Comparison of ENCODE assay signal across 9 cellular contexts in the genomic region with DNA sequence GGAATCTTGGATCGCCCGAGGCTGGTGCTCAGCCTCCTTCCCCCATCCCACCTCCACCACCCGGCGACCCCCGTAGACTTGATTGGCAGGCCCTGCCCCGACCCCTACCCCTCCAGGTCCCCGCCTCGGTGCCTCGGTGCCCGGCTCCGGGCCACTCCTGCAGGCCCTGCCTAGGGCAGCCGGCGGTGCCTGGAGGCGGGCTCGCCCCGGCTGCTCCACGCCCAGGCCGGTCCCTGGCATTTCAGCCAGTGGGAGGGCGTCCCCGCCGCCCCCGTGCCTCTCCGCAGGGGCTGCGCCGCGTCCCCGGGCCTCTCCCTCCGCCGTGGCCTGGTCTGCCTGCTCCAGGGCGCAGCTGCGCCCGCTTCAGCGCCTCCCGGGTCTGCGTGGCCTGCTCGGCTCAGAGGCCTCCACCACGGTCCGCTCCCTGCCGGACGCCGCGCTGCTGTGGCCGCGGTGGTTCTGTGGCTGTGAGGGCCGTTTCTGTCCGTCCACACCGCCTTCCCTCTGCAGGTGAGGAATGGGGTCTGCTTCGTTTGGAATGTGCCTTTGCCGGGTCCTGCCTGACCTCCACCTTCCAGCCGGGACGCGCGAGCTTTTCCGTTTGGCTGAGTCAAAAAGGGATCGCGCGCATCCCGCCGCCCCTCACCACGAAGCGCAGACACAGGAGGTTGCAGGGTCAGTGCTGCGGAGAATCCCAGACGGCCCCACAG. TPM values are rescaled to one million over a fixed set of nuclear protein-coding genes. Genes with fewer than 3 reads are reported as not detected.
DNase-seq lines count a peak whose midpoint lies in the region; ATAC-seq and TF ChIP-seq lines count a peak whose summit lies in the region.
"Had no signal": no experiment of that assay in that cellular context is flagged by ENCODE, and none has a peak within 500 bp of the region (broad histone marks: within the 10 kb centered on the region; RNA-seq: fewer than 3 reads in every experiment).

No MANE protein-coding gene starts in this region.

- intact Hi-C loops in MCF 10A (cut with micrococcal nuclease) = loop anchor here (2.0 to 10.0 kb wide), 2 partner anchors 42 to 104 kb away; no protein-coding TSS in a partner anchor

- no TSS peak for BruUV-seq in MCF 10A (replicated peaks; lab: Mats Ljungman, UMichigan)

- DNase-seq in D341Med (ENCODE audit: low spot score) (peak; percentile 53), MCF 10A (ENCODE audit: unreplicated experiment) (peak; percentile 52), AG08395 (ENCODE audit: low spot score) (no peak)
- no peak for DNase-seq in effector memory CD4-positive, alpha-beta T cell
- DNase-seq in activated CD4-positive, alpha-beta T cell treated with anti-CD3 and anti-CD28 coated beads, Interleukin-2, amount 10 ng/mL, durations not matched to agents 7 days and 5 days = no peak

- H3K4me1 ChIP-seq in iPS-20b (ENCODE audit: insufficient read depth, low read length) (peaks cover 5% of the 10 kb centered on the region), rectal smooth muscle tissue (ENCODE audit: control insufficient read depth, insufficient read depth, low read length) (no peaks in the 10 kb centered on the region)
- H3K4me1 ChIP-seq in effector memory CD4-positive, alpha-beta T cell (ENCODE audit: control insufficient read depth, insufficient read depth, low read length, poor library complexity, severe bottlenecking) = no peaks in the 10 kb centered on the region

- H3K36me3 Mint-ChIP-seq in MCF 10A (ENCODE audit: insufficient read depth, unreplicated experiment) = peaks cover 18% of the 10 kb centered on the region
- H3K36me3 Mint-ChIP-seq in activated CD4-positive, alpha-beta T cell treated with anti-CD3 and anti-CD28 coated beads, Interleukin-2, amount 10 ng/mL, durations not matched to agents 7 days and 5 days (ENCODE audit: low read depth) = no peaks in the 10 kb centered on the region

- POLR2A ChIA-PET in MCF 10A (lab: Yijun Ruan, JAX) = interaction anchor here (0.9 to 7.0 kb wide), 12 partner anchors 11 to 819 kb away, joined by 3 to 69 read pairs (median 6); a partner anchor contains a TSS
- POLR2A ChIA-PET in activated CD4-positive, alpha-beta T cell treated with anti-CD3 and anti-CD28 coated beads, Interleukin-2, amount 10 ng/mL, durations not matched to agents 7 days and 5 days (lab: Charles Lee) = no interaction called here

- ATAC-seq in GM19328 (IDR thresholded peaks at IDR 0.05; ENCODE audit: unreplicated experiment) = no peak

- no peak overlapping the region for H3K9ac ChIP-seq in iPS-20b (ENCODE audit: low read depth, low read length)
- H3K9ac ChIP-seq in rectal smooth muscle tissue (ENCODE audit: low read length) = no peak overlapping the region

- no peak overlapping the region for H3K27ac Mint-ChIP-seq in MCF 10A (ENCODE audit: low read depth, unreplicated experiment)
- no peak overlapping the region for H3K27ac Mint-ChIP-seq in activated CD4-positive, alpha-beta T cell treated with anti-CD3 and anti-CD28 coated beads, Interleukin-2, amount 10 ng/mL, durations not matched to agents 7 days and 5 days
- H3K27ac Mint-ChIP-seq: CD4-positive, alpha-beta T cell had no signal

- no peaks in the 10 kb centered on the region for H3K9me3 Mint-ChIP-seq in MCF 10A (ENCODE audit: unreplicated experiment)
- no peaks in the 10 kb centered on the region for H3K9me3 Mint-ChIP-seq in activated CD4-positive, alpha-beta T cell treated with anti-CD3 and anti-CD28 coated beads, Interleukin-2, amount 10 ng/mL, durations not matched to agents 7 days and 5 days
- H3K9me3 Mint-ChIP-seq: CD4-positive, alpha-beta T cell had no signal

- H3K27ac ChIP-seq in iPS-20b (ENCODE audit: low read length) = no peak overlapping the region
- H3K27ac ChIP-seq in rectal smooth muscle tissue (ENCODE audit: low read depth, low read length) = peak overlapping the region; percentile 78
- no peak overlapping the region for H3K27ac ChIP-seq in effector memory CD4-positive, alpha-beta T cell (ENCODE audit: insufficient read depth, low read length, poor library complexity, severe bottlenecking)

- H3K4me3 ChIP-seq in iPS-20b (ENCODE audit: low read length) (peak overlapping the region; percentile 65), rectal smooth muscle tissue (ENCODE audit: low read length) (peak overlapping the region; percentile 66)
- no peak overlapping the region for H3K4me3 ChIP-seq in effector memory CD4-positive, alpha-beta T cell (ENCODE audit: insufficient read depth, low read depth, low read length, poor library complexity, severe bottlenecking)

- TF ChIP-seq CTCF in MCF 10A (IDR thresholded peaks at IDR 0.05; ENCODE audit: unreplicated experiment) = no peak

- H3K36me3 ChIP-seq in iPS-20b (ENCODE audit: insufficient read depth, low read depth, low read length) (no peaks in the 10 kb centered on the region), rectal smooth muscle tissue (ENCODE audit: control insufficient read depth, insufficient read depth, low read length) (no peaks in the 10 kb centered on the region)
- no peaks in the 10 kb centered on the region for H3K36me3 ChIP-seq in effector memory CD4-positive, alpha-beta T cell (ENCODE audit: control insufficient read depth, insufficient read depth, low read length)

- CTCF ChIA-PET in MCF 10A (lab: Yijun Ruan, JAX) = interaction anchor here (0.5 to 1.2 kb wide), 2 partner anchors 131 to 139 kb away, joined by 3 to 4 read pairs; no protein-coding TSS in a partner anchor
- CTCF ChIA-PET in activated CD4-positive, alpha-beta T cell treated with anti-CD3 and anti-CD28 coated beads, Interleukin-2, amount 10 ng/mL, durations not matched to agents 7 days and 5 days (lab: Charles Lee) = no interaction called here

- H3K4me1 Mint-ChIP-seq in MCF 10A (ENCODE audit: insufficient read depth, unreplicated experiment) = peaks cover 8% of the 10 kb centered on the region
- H3K4me1 Mint-ChIP-seq in activated CD4-positive, alpha-beta T cell treated with anti-CD3 and anti-CD28 coated beads, Interleukin-2, amount 10 ng/mL, durations not matched to agents 7 days and 5 days = no peaks in the 10 kb centered on the region

- peaks cover 52% of the 10 kb centered on the region for H3K27me3 ChIP-seq in iPS-20b (ENCODE audit: insufficient read depth, low read length)
- no peaks in the 10 kb centered on the region for H3K27me3 ChIP-seq in rectal smooth muscle tissue (ENCODE audit: control insufficient read depth, insufficient read depth, low read length)
- H3K27me3 ChIP-seq in effector memory CD4-positive, alpha-beta T cell (replicated peaks; ENCODE audit: control insufficient read depth, insufficient read depth, low read length, poor library complexity, severe bottlenecking) = peaks cover 6% of the 10 kb centered on the region

- H3K4me3 Mint-ChIP-seq in MCF 10A (ENCODE audit: unreplicated experiment) = no peak overlapping the region
- H3K4me3 Mint-ChIP-seq in activated CD4-positive, alpha-beta T cell treated with anti-CD3 and anti-CD28 coated beads, Interleukin-2, amount 10 ng/mL, durations not matched to agents 7 days and 5 days = no peak overlapping the region
- H3K4me3 Mint-ChIP-seq: CD4-positive, alpha-beta T cell had no signal

- H3K27me3 Mint-ChIP-seq in MCF 10A (ENCODE audit: insufficient read depth, unreplicated experiment) = no peaks in the 10 kb centered on the region
- peaks cover 20% of the 10 kb centered on the region for H3K27me3 Mint-ChIP-seq in activated CD4-positive, alpha-beta T cell treated with anti-CD3 and anti-CD28 coated beads, Interleukin-2, amount 10 ng/mL, durations not matched to agents 7 days and 5 days

- H3K9me3 ChIP-seq in iPS-20b (ENCODE audit: insufficient read depth, low read depth, low read length) = no peaks in the 10 kb centered on the region
- H3K9me3 ChIP-seq in effector memory CD4-positive, alpha-beta T cell (ENCODE audit: control insufficient read depth, low read length) = no peaks in the 10 kb centered on the region

RNA-seq across cellular contexts. Expression of a gene that starts 48.3 kb away (rescaled TPM):
- total RNA-seq in MCF 10A (2022) = 41.2 and 44.7 TPM in 2 replicates
- not detected for total RNA-seq in activated CD4-positive, alpha-beta T cell treated with anti-CD3 and anti-CD28 coated beads, Interleukin-2, amount 10 ng/mL, durations not matched to agents 7 days and 5 days
- total RNA-seq: CD4-positive, alpha-beta T cell had no signal

Comparison
In these comparisons a context has a peak if more than half of its experiments do, and no peak if none do; other contexts are left out.
1. DNase-seq: peak in D341Med (single experiment) and MCF 10A (single experiment); none in effector memory CD4-positive, alpha-beta T cell (0 of 3), activated CD4-positive, alpha-beta T cell treated with anti-CD3 and anti-CD28 coated beads, Interleukin-2, amount 10 ng/mL, durations not matched to agents 7 days and 5 days (single experiment) and AG08395 (single experiment).
2. RNA of a gene that starts 48.3 kb away (total RNA-seq): 41.2 to 44.7 TPM in MCF 10A; not detected in activated CD4-positive, alpha-beta T cell treated with anti-CD3 and anti-CD28 coated beads, Interleukin-2, amount 10 ng/mL, durations not matched to agents 7 days and 5 days; every median in the first group is over 10 times any median in the second.